31 cellular contexts compared by ENCODE assay signal in the genomic region with DNA sequence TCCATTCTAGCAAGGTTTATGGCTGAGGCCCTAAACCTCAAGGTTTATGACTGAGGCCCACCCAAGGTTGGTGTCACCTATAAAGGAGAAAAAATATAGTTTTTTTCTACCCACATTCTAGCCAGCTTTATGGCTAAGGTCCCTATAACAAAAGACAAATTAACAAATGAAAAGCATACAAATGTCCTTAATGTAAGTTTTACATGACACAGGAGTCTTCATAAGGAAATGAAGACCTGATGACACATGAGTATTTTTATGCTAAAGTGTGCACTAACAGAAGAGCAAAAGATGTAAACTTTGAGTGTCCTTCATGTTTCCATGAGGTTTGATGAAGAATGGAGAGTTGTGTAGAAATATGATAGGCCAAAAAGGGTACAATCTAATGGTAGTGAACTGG.
"Had no signal": no experiment of that assay in that cellular context is flagged by ENCODE, and none has a peak within 500 bp of the region (broad histone marks: within the 10 kb centered on the region; RNA-seq: fewer than 3 reads in every experiment).

No MANE protein-coding gene starts in this region.

- ATAC-seq: activated naive CD8-positive, alpha-beta T cell treated with anti-CD3 and anti-CD28 coated beads, Interleukin-2, amount 50 U/mL, for 24 hours; Panc1 had no signal

- DNase-seq: activated B cell treated with CpG ODN at 0.5 μM for 24 hours; activated CD4-positive, alpha-beta memory T cell treated with anti-CD3 and anti-CD28 coated beads for 36 hours; activated CD4-positive, alpha-beta T cell treated with anti-CD3 and anti-CD28 coated beads for 4 hours; activated CD4-positive, alpha-beta T cell treated with anti-CD3 and anti-CD28 coated beads, Interleukin-2, amount 50 U/mL, for 1 hour; activated CD4-positive, CD25-positive, alpha-beta regulatory T cell treated with anti-CD3 and anti-CD28 coated beads, Interleukin-2, amount 50 U/mL, for 72 hours; activated CD8-positive, alpha-beta memory T cell treated with anti-CD3 and anti-CD28 coated beads, Interleukin-2, amount 50 U/mL, for 4 hours; activated effector memory CD4-positive, alpha-beta T cell treated with Interleukin-2 at 50 U/mL for 16 hours; activated naive CD4-positive, alpha-beta T cell treated with anti-CD3 and anti-CD28 coated beads, Interleukin-2, amount 10 ng/mL, durations not matched to agents 7 days and 5 days; activated naive CD8-positive, alpha-beta T cell treated with anti-CD3 and anti-CD28 coated beads, Interleukin-2, amount 50 U/mL, for 24 hours; activated T-cell treated with anti-CD3 and anti-CD28 coated beads for 4 hours; activated T-cell treated with anti-CD3 and anti-CD28 coated beads, Interleukin-2, amount 50 U/mL, for 48 hours; anterior cingulate cortex; caudate nucleus; cerebellar nuclear complex; Kasumi-1; MG63; NCI-H1048; NCI-H1105 treated with DMSO at 0.1 percent for 48 hours; NCI-H1436 treated with DMSO at 0.1 percent for 48 hours; NCI-H1694 treated with DMSO at 0.1 percent for 48 hours; NCI-H2029; NCI-H345; NCI-H524 treated with DMSO at 0.1 percent for 48 hours; SHP77 treated with DMSO at 0.1 percent for 48 hours; SK-N-SH had no signal

- H3K27ac Mint-ChIP-seq: activated B cell treated with CpG ODN at 0.5 μM for 24 hours; activated CD4-positive, alpha-beta memory T cell treated with anti-CD3 and anti-CD28 coated beads for 36 hours; activated naive CD4-positive, alpha-beta T cell treated with anti-CD3 and anti-CD28 coated beads, Interleukin-2, amount 10 ng/mL, durations not matched to agents 7 days and 5 days; activated naive CD8-positive, alpha-beta T cell; activated naive CD8-positive, alpha-beta T cell treated with anti-CD3 and anti-CD28 coated beads, Interleukin-2, amount 50 U/mL, for 24 hours; brain; T-helper 1 cell treated with Interleukin-12 subunit alpha and Interleukin-12 subunit beta and Interleukin-4 antibody, amounts not matched to agents 30 μg/mL and 1 μg/mL, for 36 hours; T-helper 2 cell treated with Interferon-gamma antibody and Interleukin-4, amounts not matched to agents 5 μg/mL and 100 μg/mL, for 36 hours had no signal

- H3K9me3 ChIP-seq: MG63, SJSA1, SK-N-SH had no signal

- H3K27me3 Mint-ChIP-seq: activated B cell treated with CpG ODN at 0.5 μM for 24 hours; activated CD4-positive, alpha-beta memory T cell treated with anti-CD3 and anti-CD28 coated beads for 36 hours; activated naive CD4-positive, alpha-beta T cell treated with anti-CD3 and anti-CD28 coated beads, Interleukin-2, amount 10 ng/mL, durations not matched to agents 7 days and 5 days; activated naive CD8-positive, alpha-beta T cell treated with anti-CD3 and anti-CD28 coated beads, Interleukin-2, amount 50 U/mL, for 24 hours; brain had no signal

- H3K4me3 ChIP-seq: MG63, SJSA1 had no signal

- H3K9me3 Mint-ChIP-seq: activated B cell treated with CpG ODN at 0.5 μM for 24 hours; activated CD4-positive, alpha-beta memory T cell treated with anti-CD3 and anti-CD28 coated beads for 36 hours; activated naive CD4-positive, alpha-beta T cell treated with anti-CD3 and anti-CD28 coated beads, Interleukin-2, amount 10 ng/mL, durations not matched to agents 7 days and 5 days; activated naive CD8-positive, alpha-beta T cell treated with anti-CD3 and anti-CD28 coated beads, Interleukin-2, amount 50 U/mL, for 24 hours; brain; T-helper 1 cell treated with Interleukin-12 subunit alpha and Interleukin-12 subunit beta and Interleukin-4 antibody, amounts not matched to agents 30 μg/mL and 1 μg/mL, for 36 hours; T-helper 2 cell treated with Interferon-gamma antibody and Interleukin-4, amounts not matched to agents 5 μg/mL and 100 μg/mL, for 36 hours had no signal

- H3K4me1 Mint-ChIP-seq: activated B cell treated with CpG ODN at 0.5 μM for 24 hours; activated naive CD4-positive, alpha-beta T cell treated with anti-CD3 and anti-CD28 coated beads, Interleukin-2, amount 10 ng/mL, durations not matched to agents 7 days and 5 days; activated naive CD8-positive, alpha-beta T cell treated with anti-CD3 and anti-CD28 coated beads, Interleukin-2, amount 50 U/mL, for 24 hours had no signal

- H3K4me1 ChIP-seq: SJSA1 had no signal

- H3K4me3 Mint-ChIP-seq: activated B cell treated with CpG ODN at 0.5 μM for 24 hours; activated CD4-positive, alpha-beta memory T cell treated with anti-CD3 and anti-CD28 coated beads for 36 hours; activated naive CD4-positive, alpha-beta T cell treated with anti-CD3 and anti-CD28 coated beads, Interleukin-2, amount 10 ng/mL, durations not matched to agents 7 days and 5 days; activated naive CD8-positive, alpha-beta T cell; activated naive CD8-positive, alpha-beta T cell treated with anti-CD3 and anti-CD28 coated beads, Interleukin-2, amount 50 U/mL, for 24 hours; brain; T-helper 1 cell treated with Interleukin-12 subunit alpha and Interleukin-12 subunit beta and Interleukin-4 antibody, amounts not matched to agents 30 μg/mL and 1 μg/mL, for 36 hours; T-helper 2 cell treated with Interferon-gamma antibody and Interleukin-4, amounts not matched to agents 5 μg/mL and 100 μg/mL, for 36 hours had no signal

- H3K9ac ChIP-seq: SK-N-SH had no signal

- H3K36me3 ChIP-seq: MG63, SJSA1 had no signal

- H3K36me3 Mint-ChIP-seq: activated CD4-positive, alpha-beta memory T cell treated with anti-CD3 and anti-CD28 coated beads for 36 hours; activated naive CD4-positive, alpha-beta T cell treated with anti-CD3 and anti-CD28 coated beads, Interleukin-2, amount 10 ng/mL, durations not matched to agents 7 days and 5 days; activated naive CD8-positive, alpha-beta T cell; brain had no signal

- H3K27ac ChIP-seq: SJSA1 had no signal

- H3K27me3 ChIP-seq: MG63, SJSA1 had no signal
